In genomic region chr12:122661246-122661645, GRCh38 we compare ENCODE assay signal across 20 cellular contexts. TPM values are rescaled to one million over a fixed set of nuclear protein-coding genes. Genes with fewer than 3 reads are reported as not detected.
A peak's percentile ranks its signal among the peaks of the same experiment; 100 is the strongest.
DNase-seq lines count a peak whose midpoint lies in the region; ATAC-seq and TF ChIP-seq lines count a peak whose summit lies in the region.
"Had no signal": no experiment of that assay in that cellular context is flagged by ENCODE, and none has a peak within 500 bp of the region (broad histone marks: within the 10 kb centered on the region; RNA-seq: fewer than 3 reads in every experiment).

No MANE protein-coding gene starts in this region.

- no peaks in the 10 kb centered on the region for H3K36me3 ChIP-seq in GM23338 (ENCODE audit: insufficient read depth)
- H3K36me3 ChIP-seq in parathyroid adenoma (ENCODE audit: control insufficient read depth, insufficient read depth, low read length) = no peaks in the 10 kb centered on the region
- no peaks in the 10 kb centered on the region for H3K36me3 ChIP-seq in HAP-1 (replicated peaks)
- H3K36me3 ChIP-seq: BLaER1 treated with 17β-estradiol and CSF1 and Interleukin-3, amounts not matched to agents 10 nM and 100 nM had no signal

- no peaks in the 10 kb centered on the region for H3K9me3 ChIP-seq in parathyroid adenoma (ENCODE audit: control insufficient read depth, low read length)
- H3K9me3 ChIP-seq in HAP-1 = no peaks in the 10 kb centered on the region
- H3K9me3 ChIP-seq: A549; BLaER1 treated with 17β-estradiol and CSF1 and Interleukin-3, amounts not matched to agents 10 nM and 100 nM; Caco-2 had no signal

- H3K9ac ChIP-seq in parathyroid adenoma = no peak overlapping the region
- H3K9ac ChIP-seq: BLaER1 treated with 17β-estradiol and CSF1 and Interleukin-3, amounts not matched to agents 10 nM and 100 nM had no signal

- H3K27me3 Mint-ChIP-seq in GM23338 (ENCODE audit: insufficient read depth, low read depth, poor library complexity) = peaks cover 2% of the 10 kb centered on the region
- H3K27me3 Mint-ChIP-seq: B cell; CD4-positive, alpha-beta T cell had no signal

- H3K27ac Mint-ChIP-seq in GM23338 = no peak overlapping the region
- H3K27ac Mint-ChIP-seq: B cell; CD4-positive, alpha-beta T cell; CD8-positive, alpha-beta T cell had no signal

- no peaks in the 10 kb centered on the region for H3K9me2 ChIP-seq in GM23338 (ENCODE audit: insufficient read depth)

- no peaks in the 10 kb centered on the region for H3F3A ChIP-seq in GM23338 (replicated peaks; ENCODE audit: low read depth)

- no peaks in the 10 kb centered on the region for H3K9me3 Mint-ChIP-seq in GM23338
- H3K9me3 Mint-ChIP-seq: CD4-positive, alpha-beta T cell; CD8-positive, alpha-beta T cell had no signal

- H4K20me1 ChIP-seq in GM23338 (replicated peaks; ENCODE audit: insufficient read depth) = no peaks in the 10 kb centered on the region; the same call in 1 of the 2 replicates
- H4K20me1 ChIP-seq: BLaER1 treated with 17β-estradiol and CSF1 and Interleukin-3, amounts not matched to agents 10 nM and 100 nM had no signal

- in situ Hi-C loops in HAP-1 (cut with MboI; ENCODE audit: low sequenced_read_pairs) = no loop called here

- H3K4me3 ChIP-seq in GM23338 (no peak overlapping the region), parathyroid adenoma (ENCODE audit: low read depth, low read length) (no peak overlapping the region), HAP-1 (no peak overlapping the region)
- H3K4me3 ChIP-seq: A549; BLaER1 treated with 17β-estradiol and CSF1 and Interleukin-3, amounts not matched to agents 10 nM and 100 nM had no signal

- no peak overlapping the region for H3K27ac ChIP-seq in GM23338 (ENCODE audit: low read depth)
- peak overlapping the region; percentile 87 for H3K27ac ChIP-seq in VCaP
- H3K27ac ChIP-seq in parathyroid adenoma = peak overlapping the region; percentile 100
- H3K27ac ChIP-seq: 22Rv1, A549, C4-2B had no signal

- H3K4me3 Mint-ChIP-seq in GM23338 = no peak overlapping the region
- H3K4me3 Mint-ChIP-seq: B cell; CD4-positive, alpha-beta T cell; CD8-positive, alpha-beta T cell had no signal

- H2AFZ ChIP-seq in GM23338 (no peak overlapping the region), parathyroid adenoma (no peak overlapping the region)

- DNase-seq in GM23338 (ENCODE audit: low spot score) = peak; percentile 20
- no peak for DNase-seq in hypothalamus (lab: John Stamatoyannopoulos, UW)
- no peak for DNase-seq in HAP-1 (ENCODE audit: low spot score in 2 of 2)
- DNase-seq in stimulated activated CD4-positive, alpha-beta T cell treated with anti-CD3 and anti-CD28 coated beads, Interleukin-2, amount 100 ng/mL, for 48 hours = no peak
- DNase-seq: AML-193; Caco-2; Calu3; CD4-positive, alpha-beta T cell; CD8-positive, alpha-beta T cell; DMS79 treated with DMSO at 0.1 percent for 48 hours; GF-D8 had no signal

- no peaks in the 10 kb centered on the region for H3K27me3 ChIP-seq in GM23338 (ENCODE audit: insufficient read depth)
- no peaks in the 10 kb centered on the region for H3K27me3 ChIP-seq in parathyroid adenoma (ENCODE audit: control insufficient read depth, insufficient read depth, low read length)
- H3K27me3 ChIP-seq in HAP-1 (ENCODE audit: low read depth) = no peaks in the 10 kb centered on the region
- H3K27me3 ChIP-seq: BLaER1 treated with 17β-estradiol and CSF1 and Interleukin-3, amounts not matched to agents 10 nM and 100 nM had no signal

- H3K4me1 ChIP-seq in GM23338 (ENCODE audit: insufficient read depth) (no peaks in the 10 kb centered on the region), parathyroid adenoma (peaks cover 29% of the 10 kb centered on the region), HAP-1 (no peaks in the 10 kb centered on the region)
- H3K4me1 ChIP-seq: A549, Caco-2 had no signal

- no peaks in the 10 kb centered on the region for H3K36me3 Mint-ChIP-seq in GM23338 (ENCODE audit: low read depth)
- H3K36me3 Mint-ChIP-seq: CD8-positive, alpha-beta T cell had no signal

- no peaks in the 10 kb centered on the region for H3K79me2 ChIP-seq in GM23338 (replicated peaks; ENCODE audit: insufficient read depth)
- no peaks in the 10 kb centered on the region for H3K79me2 ChIP-seq in parathyroid adenoma

- H3K4me1 Mint-ChIP-seq in GM23338 = no peaks in the 10 kb centered on the region
- H3K4me1 Mint-ChIP-seq: B cell had no signal

- ATAC-seq in GM23338 = no peak
- ATAC-seq: CD8-positive, alpha-beta T cell had no signal

- H3K4me2 ChIP-seq in GM23338 (no peak overlapping the region), parathyroid adenoma (ENCODE audit: low read length) (no peak overlapping the region)
- H3K4me2 ChIP-seq: A549; BLaER1 treated with 17β-estradiol and CSF1 and Interleukin-3, amounts not matched to agents 10 nM and 100 nM had no signal

- TF ChIP-seq CTCF in GM23338 (conservative IDR thresholded peaks at IDR 0.05; ENCODE audit: low read depth in 2 of 2) (no peak), VCaP (conservative IDR thresholded peaks at IDR 0.05) (no peak), parathyroid adenoma (IDR thresholded peaks at IDR 0.05) (no peak)

TF ChIP-seq in GM23338, 12 proteins besides CTCF, POLR2A, EP300 and RAD21 (continues in another document):
- no peak for TF ChIP-seq EZH2phosphoT487 (IDR thresholded peaks at IDR 0.05; ENCODE audit: unreplicated experiment)
- no peak for TF ChIP-seq ZNF331 (CRISPR knock-in tag; IDR thresholded peaks at IDR 0.05; ENCODE audit: low read depth)
- TF ChIP-seq EZH2 (IDR thresholded peaks at IDR 0.05; ENCODE audit: low read depth, unreplicated experiment) = no peak
- TF ChIP-seq REST (IDR thresholded peaks at IDR 0.05; ENCODE audit: unreplicated experiment) = no peak
- no peak for TF ChIP-seq ETS1 (IDR thresholded peaks at IDR 0.05)
- TF ChIP-seq JUNB (IDR thresholded peaks at IDR 0.05; ENCODE audit: unreplicated experiment) = no peak
- TF ChIP-seq NANOG (IDR thresholded peaks at IDR 0.05; ENCODE audit: borderline replicate concordance) = no peak
- TF ChIP-seq POLR2AphosphoS5 (IDR thresholded peaks at IDR 0.05; ENCODE audit: low read depth) = no peak
- TF ChIP-seq STAT1 (IDR thresholded peaks at IDR 0.05; ENCODE audit: unreplicated experiment) = no peak
- no peak for TF ChIP-seq CREB1 (CRISPR knock-in tag; IDR thresholded peaks at IDR 0.05; ENCODE audit: low read depth)
- no peak for TF ChIP-seq ZNF114 (CRISPR knock-in tag; IDR thresholded peaks at IDR 0.05)

RNA-seq across cellular contexts. Expression of gene HCAR2, which starts 41.9 kb away (rescaled TPM):
- not detected in 2 replicates for total RNA-seq in GM23338 (2014; rRNA removed; shearing (Covaris generic))
- polyA plus RNA-seq in GM23338 (2016; fragmentation: Nextera tagmentation; extraction: Ambion mirVana) = not detected in 2 replicates
- total RNA-seq: A172; B cell; Calu3; CD8-positive, alpha-beta T cell had no signal
- polyA plus RNA-seq: BJ had no signal

RNA-seq across cellular contexts. Expression of gene HCAR3, which starts 55.4 kb away (rescaled TPM):
- total RNA-seq in GM23338 (2014; rRNA removed; shearing (Covaris generic)) = not detected in 2 replicates
- polyA plus RNA-seq in GM23338 (2016; fragmentation: Nextera tagmentation; extraction: Ambion mirVana) = not detected in 2 replicates
- total RNA-seq: A172; CD8-positive, alpha-beta T cell had no signal
- polyA plus RNA-seq: A549, BJ had no signal
